Comparison of ENCODE assay signal across 33 cellular contexts in genomic region chr3:54720604-54721003, GRCh38.
"Had no signal": no experiment of that assay in that cellular context is flagged by ENCODE, and none has a peak within 500 bp of the region (broad histone marks: within the 10 kb centered on the region; RNA-seq: fewer than 3 reads in every experiment).

No MANE protein-coding gene starts in this region.

- ATAC-seq: activated CD8-positive, alpha-beta T cell treated with anti-CD3 and anti-CD28 coated beads for 36 hours; activated naive CD4-positive, alpha-beta T cell treated with anti-CD3 and anti-CD28 coated beads, Interleukin-2, amount 50 U/mL, for 72 hours; activated T-cell treated with anti-CD3 and anti-CD28 coated beads, Interleukin-2, amount 50 U/mL, for 4 hours; activated T-cell treated with anti-CD3 and anti-CD28 coated beads, Interleukin-2, amount 50 U/mL, for 72 hours; activated T-helper 17 cell treated with anti-CD3 and anti-CD28 coated beads, Interleukin-2, amount 50 U/mL, for 72 hours; body of pancreas had no signal

- DNase-seq: activated B cell treated with CpG ODN at 0.5 μM for 24 hours; activated CD4-positive, alpha-beta memory T cell treated with anti-CD3 and anti-CD28 coated beads for 36 hours; activated CD4-positive, alpha-beta T cell treated with anti-CD3 and anti-CD28 coated beads for 4 hours; activated CD4-positive, alpha-beta T cell treated with anti-CD3 and anti-CD28 coated beads, Interleukin-2, amount 10 ng/mL, durations not matched to agents 24 days and 14 days; activated CD4-positive, alpha-beta T cell treated with anti-CD3 and anti-CD28 coated beads, Interleukin-2, amount 50 U/mL, for 1 hour; activated CD4-positive, alpha-beta T cell treated with anti-CD3 and anti-CD28 coated beads, Interleukin-2, amount 50 U/mL, for 4 hours; activated CD4-positive, CD25-positive, alpha-beta regulatory T cell treated with anti-CD3 and anti-CD28 coated beads, Interleukin-2, amount 50 U/mL, for 72 hours; activated CD8-positive, alpha-beta memory T cell treated with anti-CD3 and anti-CD28 coated beads, Interleukin-2, amount 50 U/mL, for 4 hours; activated CD8-positive, alpha-beta T cell treated with anti-CD3 and anti-CD28 coated beads for 36 hours; activated effector memory CD4-positive, alpha-beta T cell treated with anti-CD3 and anti-CD28 coated beads, Interleukin-2, amount 50 U/mL, for 16 hours; activated gamma-delta T cell treated with Interleukin-2 at 50 U/mL for 16 hours; activated naive CD4-positive, alpha-beta T cell; activated naive CD4-positive, alpha-beta T cell treated with anti-CD3 and anti-CD28 coated beads for 36 hours; activated naive CD4-positive, alpha-beta T cell treated with anti-CD3 and anti-CD28 coated beads, Interleukin-2, amount 50 U/mL, for 16 hours; activated naive CD8-positive, alpha-beta T cell treated with anti-CD3 and anti-CD28 coated beads for 36 hours; activated T-cell treated with anti-CD3 and anti-CD28 coated beads for 4 hours; activated T-cell treated with anti-CD3 and anti-CD28 coated beads, Interleukin-2, amount 50 U/mL, for 1 hour; activated T-cell treated with anti-CD3 and anti-CD28 coated beads, Interleukin-2, amount 50 U/mL, for 4 hours; activated T-cell treated with anti-CD3 and anti-CD28 coated beads, Interleukin-2, amount 50 U/mL, for 72 hours; adrenal gland; amniotic stem cell; aorta; body of pancreas; brain microvascular endothelial cell; central memory CD4-positive, alpha-beta T cell; T-helper 2 cell; T-helper 9 cell had no signal

- H3K4me3 ChIP-seq: adrenal gland, body of pancreas, breast epithelium had no signal

- H3K4me1 ChIP-seq: adrenal gland, body of pancreas, breast epithelium had no signal

- FAIRE-seq: astrocyte, TTC549 had no signal

- H3K36me3 ChIP-seq: adrenal gland, brain microvascular endothelial cell, breast epithelium had no signal

- H3K27ac ChIP-seq: adrenal gland, body of pancreas, brain microvascular endothelial cell, breast epithelium, VCaP had no signal

- H3K9me3 ChIP-seq: adrenal gland, body of pancreas, breast epithelium had no signal

- H3K27me3 ChIP-seq: adrenal gland, body of pancreas, brain microvascular endothelial cell, breast epithelium had no signal
